Comparison of ENCODE assay signal across 24 cellular contexts in genomic region chr3:123318374-123318773, GRCh38.
"Had no signal": no experiment of that assay in that cellular context is flagged by ENCODE, and none has a peak within 500 bp of the region (broad histone marks: within the 10 kb centered on the region; RNA-seq: fewer than 3 reads in every experiment).

No MANE protein-coding gene starts in this region.

- H3K27me3 Mint-ChIP-seq: brain had no signal

- H3K36me3 Mint-ChIP-seq: activated naive CD8-positive, alpha-beta T cell had no signal

- H3K9me3 Mint-ChIP-seq: activated CD4-positive, alpha-beta T cell treated with anti-CD3 and anti-CD28 coated beads, Interleukin-2, amount 10 ng/mL, durations not matched to agents 7 days and 5 days; activated CD8-positive, alpha-beta T cell treated with anti-CD3 and anti-CD28 coated beads for 36 hours; activated naive CD4-positive, alpha-beta T cell treated with anti-CD3 and anti-CD28 coated beads for 36 hours; central memory CD8-positive, alpha-beta T cell; T-helper 1 cell treated with Interleukin-12 subunit alpha and Interleukin-12 subunit beta and Interleukin-4 antibody, amounts not matched to agents 30 μg/mL and 1 μg/mL, for 36 hours had no signal

- DNase-seq: activated CD4-positive, alpha-beta T cell treated with anti-CD3 and anti-CD28 coated beads, Interleukin-2, amount 10 ng/mL, durations not matched to agents 7 days and 5 days; activated CD4-positive, CD25-positive, alpha-beta regulatory T cell treated with anti-CD3 and anti-CD28 coated beads, Interleukin-2, amount 50 U/mL, for 72 hours; activated CD8-positive, alpha-beta memory T cell treated with anti-CD3 and anti-CD28 coated beads, Interleukin-2, amount 50 U/mL, for 48 hours; activated CD8-positive, alpha-beta T cell treated with anti-CD3 and anti-CD28 coated beads for 36 hours; activated gamma-delta T cell; activated naive CD4-positive, alpha-beta T cell treated with anti-CD3 and anti-CD28 coated beads for 36 hours; activated T-cell treated with anti-CD3 and anti-CD28 coated beads, Interleukin-2, amount 50 U/mL, for 1 hour; amygdala; KG1; NCI-H1048; NCI-H146; NCI-H187 treated with DMSO at 0.1 percent for 48 hours; NCI-H2081 treated with DMSO at 0.1 percent for 48 hours; NCI-H446; NCI-H524; PC-3; SHP77 treated with DMSO at 0.1 percent for 48 hours had no signal

- FAIRE-seq: astrocyte, RCC 7860 had no signal

- ATAC-seq: activated CD8-positive, alpha-beta T cell treated with anti-CD3 and anti-CD28 coated beads for 36 hours; PC-3; WTC11 had no signal

- H3K4me3 Mint-ChIP-seq: activated CD4-positive, alpha-beta T cell treated with anti-CD3 and anti-CD28 coated beads, Interleukin-2, amount 10 ng/mL, durations not matched to agents 7 days and 5 days; activated CD8-positive, alpha-beta T cell treated with anti-CD3 and anti-CD28 coated beads for 36 hours; activated naive CD4-positive, alpha-beta T cell treated with anti-CD3 and anti-CD28 coated beads for 36 hours; activated naive CD8-positive, alpha-beta T cell; brain; central memory CD8-positive, alpha-beta T cell; T-helper 1 cell treated with Interleukin-12 subunit alpha and Interleukin-12 subunit beta and Interleukin-4 antibody, amounts not matched to agents 30 μg/mL and 1 μg/mL, for 36 hours; WTC11 had no signal

- H3K27ac Mint-ChIP-seq: activated CD4-positive, alpha-beta T cell treated with anti-CD3 and anti-CD28 coated beads, Interleukin-2, amount 10 ng/mL, durations not matched to agents 7 days and 5 days; activated CD8-positive, alpha-beta T cell treated with anti-CD3 and anti-CD28 coated beads for 36 hours; activated naive CD4-positive, alpha-beta T cell treated with anti-CD3 and anti-CD28 coated beads for 36 hours; activated naive CD8-positive, alpha-beta T cell; brain; T-helper 1 cell treated with Interleukin-12 subunit alpha and Interleukin-12 subunit beta and Interleukin-4 antibody, amounts not matched to agents 30 μg/mL and 1 μg/mL, for 36 hours; WTC11 had no signal

- H3K4me1 Mint-ChIP-seq: activated CD4-positive, alpha-beta T cell treated with anti-CD3 and anti-CD28 coated beads, Interleukin-2, amount 10 ng/mL, durations not matched to agents 7 days and 5 days; central memory CD8-positive, alpha-beta T cell had no signal
